Comparison of ENCODE assay signal across 26 cellular contexts in genomic region chr10:96493871-96494525, GRCh38. TPM values are rescaled to one million over a fixed set of nuclear protein-coding genes. Genes with fewer than 3 reads are reported as not detected.
"Had no signal": no experiment of that assay in that cellular context is flagged by ENCODE, and none has a peak within 500 bp of the region (broad histone marks: within the 10 kb centered on the region; RNA-seq: fewer than 3 reads in every experiment).

No MANE protein-coding gene starts in this region.

- H3K9ac ChIP-seq: parathyroid adenoma had no signal

- H3K4me2 ChIP-seq: smooth muscle cell had no signal

- H3K27ac Mint-ChIP-seq: naive thymus-derived CD4-positive, alpha-beta T cell; nephron; stimulated activated naive B cell treated with anti-CD40 and anti-IgM and Interleukin-4, amounts not matched to agents 10 μg/mL and 1 μg/mL and 100 μg/mL, for 72 hours had no signal

- H3K9me3 Mint-ChIP-seq: naive thymus-derived CD4-positive, alpha-beta T cell; nephron; stimulated activated naive B cell treated with anti-CD40 and anti-IgM and Interleukin-4, amounts not matched to agents 10 μg/mL and 1 μg/mL and 100 μg/mL, for 72 hours had no signal

- ATAC-seq: mucosa of descending colon; naive thymus-derived CD4-positive, alpha-beta T cell; stimulated activated naive B cell treated with anti-CD40 and anti-IgM and Interleukin-4, amounts not matched to agents 10 μg/mL and 1 μg/mL and 100 μg/mL, for 72 hours; stimulated activated naive CD8-positive, alpha-beta T cell treated with anti-CD3 and anti-CD28 coated beads, Interleukin-15, Interleukin-2, amounts not matched to agents 100 U/mL and 50 U/mL, for 24 hours had no signal

- H3K36me3 Mint-ChIP-seq: naive thymus-derived CD4-positive, alpha-beta T cell; stimulated activated naive B cell treated with anti-CD40 and anti-IgM and Interleukin-4, amounts not matched to agents 10 μg/mL and 1 μg/mL and 100 μg/mL, for 72 hours had no signal

- H2AFZ ChIP-seq: parathyroid adenoma had no signal

- H3K27me3 ChIP-seq: right atrium auricular region, right lobe of liver, stomach, testis, thyroid gland, upper lobe of left lung had no signal

- H3K4me3 Mint-ChIP-seq: naive thymus-derived CD4-positive, alpha-beta T cell; nephron; neural crest cell; stimulated activated naive B cell treated with anti-CD40 and anti-IgM and Interleukin-4, amounts not matched to agents 10 μg/mL and 1 μg/mL and 100 μg/mL, for 72 hours had no signal

- H3K4me1 ChIP-seq: left ventricle myocardium inferior, parathyroid adenoma, right atrium auricular region, right lobe of liver, stomach, testis, thyroid gland, transverse colon, upper lobe of left lung had no signal

- DNase-seq: hippocampal formation; left ventricle myocardium inferior; mesendoderm; midbrain; mucosa of descending colon; naive thymus-derived CD4-positive, alpha-beta T cell; occipital lobe; right lobe of liver; stimulated activated CD4-positive, alpha-beta T cell treated with anti-CD3 and anti-CD28 coated beads, Interleukin-1b, Interleukin-23, amount 100 ng/mL, for 48 hours; stimulated activated CD4-positive, alpha-beta T cell treated with anti-CD3 and anti-CD28 coated beads, Interleukin-2, amount 100 ng/mL, for 48 hours; stimulated activated CD4-positive, alpha-beta T cell treated with anti-CD3 and anti-CD28 coated beads, Interleukin-4, amount 100 ng/mL, for 4 hours; stimulated activated CD8-positive, alpha-beta memory T cell treated with anti-CD3 and anti-CD28 coated beads, Interleukin-4, amount 100 ng/mL, for 48 hours; stimulated activated naive B cell treated with anti-CD40 and anti-IgM and Interleukin-4, amounts not matched to agents 10 μg/mL and 1 μg/mL and 100 μg/mL, for 72 hours; stimulated activated naive CD8-positive, alpha-beta T cell treated with anti-CD3 and anti-CD28 coated beads, Interleukin-15, Interleukin-2, amounts not matched to agents 100 U/mL and 50 U/mL, for 24 hours; stomach; testis; thyroid gland; transverse colon had no signal

- H3K4me1 Mint-ChIP-seq: naive thymus-derived CD4-positive, alpha-beta T cell; nephron; stimulated activated naive B cell treated with anti-CD40 and anti-IgM and Interleukin-4, amounts not matched to agents 10 μg/mL and 1 μg/mL and 100 μg/mL, for 72 hours had no signal

- H3K79me2 ChIP-seq: parathyroid adenoma had no signal

- H3K27ac ChIP-seq: left ventricle myocardium inferior, neutrophil, parathyroid adenoma, right atrium auricular region, right lobe of liver, stomach, testis, thyroid gland, transverse colon, upper lobe of left lung had no signal

- H3K9me3 ChIP-seq: left ventricle myocardium inferior, mucosa of descending colon, neutrophil, right atrium auricular region, right lobe of liver, stomach, testis, thyroid gland, transverse colon, upper lobe of left lung had no signal

RNA-seq across cellular contexts. Expression of gene TLL2, which starts 19.7 kb away (rescaled TPM):
- total RNA-seq: osteocyte had no signal
